In the genomic region with DNA sequence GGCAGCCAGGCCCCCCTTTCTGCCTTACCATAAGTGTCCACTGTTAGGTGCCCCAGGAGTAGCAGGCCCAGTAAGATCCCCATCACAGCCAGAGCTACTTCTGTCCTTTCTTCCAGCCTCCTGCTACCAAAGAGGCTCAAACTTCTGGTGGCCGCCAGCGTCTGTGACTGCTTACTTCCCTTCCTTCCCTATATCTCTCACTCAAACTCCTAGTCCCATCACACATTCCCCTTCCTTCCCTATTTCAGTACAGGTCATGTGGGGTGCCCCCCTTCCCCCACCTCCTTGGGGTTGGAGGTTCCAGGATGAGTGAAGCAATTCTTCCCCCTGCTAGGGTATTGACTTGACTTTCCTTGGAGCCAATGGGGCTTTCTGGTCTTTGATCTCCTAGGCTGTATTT, we compare ENCODE assay signal across 18 cellular contexts. TPM values are rescaled to one million over a fixed set of nuclear protein-coding genes. Genes with fewer than 3 reads are reported as not detected.
DNase-seq lines count a peak whose midpoint lies in the region; ATAC-seq and TF ChIP-seq lines count a peak whose summit lies in the region.
"Had no signal": no experiment of that assay in that cellular context is flagged by ENCODE, and none has a peak within 500 bp of the region (broad histone marks: within the 10 kb centered on the region; RNA-seq: fewer than 3 reads in every experiment).

A gene with protein sequence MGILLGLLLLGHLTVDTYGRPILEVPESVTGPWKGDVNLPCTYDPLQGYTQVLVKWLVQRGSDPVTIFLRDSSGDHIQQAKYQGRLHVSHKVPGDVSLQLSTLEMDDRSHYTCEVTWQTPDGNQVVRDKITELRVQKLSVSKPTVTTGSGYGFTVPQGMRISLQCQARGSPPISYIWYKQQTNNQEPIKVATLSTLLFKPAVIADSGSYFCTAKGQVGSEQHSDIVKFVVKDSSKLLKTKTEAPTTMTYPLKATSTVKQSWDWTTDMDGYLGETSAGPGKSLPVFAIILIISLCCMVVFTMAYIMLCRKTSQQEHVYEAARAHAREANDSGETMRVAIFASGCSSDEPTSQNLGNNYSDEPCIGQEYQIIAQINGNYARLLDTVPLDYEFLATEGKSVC (minus strand): TSS at position 165 of the 400 bp plus-strand sequence. CDS start 82 bp downstream, at position 83.

- H3K36me3 ChIP-seq in gastroesophageal sphincter, result no peaks in the 10 kb centered on the region
- H3K36me3 ChIP-seq in mucosa of descending colon (ENCODE audit: low read depth), result no peaks in the 10 kb centered on the region
- H3K36me3 ChIP-seq in thymus (ENCODE audit: control insufficient read depth, insufficient read depth), result no peaks in the 10 kb centered on the region

- TF ChIP-seq CTCF in gastroesophageal sphincter (IDR thresholded peaks at IDR 0.05) (no peak), mucosa of descending colon (IDR thresholded peaks at IDR 0.05) (no peak)

- in situ Hi-C loops in KBM-7 (cut with MboI; ENCODE audit: low pct_unique_long_range_greater_than_20kb, low sequenced_read_pairs), result no loop called here

- H3K4me1 ChIP-seq in gastroesophageal sphincter, result no peaks in the 10 kb centered on the region
- no peaks in the 10 kb centered on the region for H3K4me1 ChIP-seq in mucosa of descending colon (ENCODE audit: low read depth)
- no peaks in the 10 kb centered on the region for H3K4me1 ChIP-seq in thymus (ENCODE audit: control insufficient read depth, insufficient read depth, low read length)

- peak within 1 kb of the TSS in 1 of 2 donors; percentile 20 for H3K4me3 ChIP-seq in gastroesophageal sphincter
- no peak within 1 kb of the TSS for H3K4me3 ChIP-seq in mucosa of descending colon
- H3K4me3 ChIP-seq in thymus (ENCODE audit: low read length), result no peak within 1 kb of the TSS

- H3K27me3 ChIP-seq in gastroesophageal sphincter, result no peaks in the 10 kb centered on the region
- no peaks in the 10 kb centered on the region for H3K27me3 ChIP-seq in thymus (ENCODE audit: control insufficient read depth, insufficient read depth)

- no peak for TF ChIP-seq POLR2A in gastroesophageal sphincter (IDR thresholded peaks at IDR 0.05)

- 60 to 92% methylated on average over 2 of the region's 2 CpGs for WGBS in gastroesophageal sphincter (ENCODE audit: low coverage in 1 of 2), 2 donors
- 93% methylated on average over 2 of the region's 2 CpGs for WGBS in thymus

- peak; percentile 60 for ATAC-seq in gastroesophageal sphincter
- ATAC-seq in mucosa of descending colon, result peak; percentile 18
- no peak for ATAC-seq in HG03108 (IDR thresholded peaks at IDR 0.05; ENCODE audit: unreplicated experiment)
- ATAC-seq: Panc1 had no signal

- intact Hi-C loops in mucosa of descending colon (cut with DNase I, micrococcal nuclease), result no loop called here

- no peaks in the 10 kb centered on the region for H3K9me3 ChIP-seq in gastroesophageal sphincter
- H3K9me3 ChIP-seq in mucosa of descending colon, result no peaks in the 10 kb centered on the region
- H3K9me3 ChIP-seq in thymus (ENCODE audit: control insufficient read depth), result no peaks in the 10 kb centered on the region

- DNase-seq in KBM-7 (peak; percentile 63), mucosa of descending colon (no peak), germinal center (ENCODE audit: low spot score) (no peak), NCI-H2029 (lab: John Stamatoyannopoulos, UW) (no peak), T1000 (lab: John Stamatoyannopoulos, UW) (no peak)
- DNase-seq: activated CD8-positive, alpha-beta memory T cell treated with anti-CD3 and anti-CD28 coated beads for 24 hours; COR-L47; HCEC 1CT; islet precursor cell; MV-4-11; posterior cingulate gyrus had no signal

- TF ChIP-seq EP300 in gastroesophageal sphincter (IDR thresholded peaks at IDR 0.05), result no peak

- H3K27ac ChIP-seq in gastroesophageal sphincter, result no peak within 1 kb of the TSS
- no peak within 1 kb of the TSS for H3K27ac ChIP-seq in thymus (ENCODE audit: low read depth)
- H3K27ac ChIP-seq: epithelial cell of prostate, VCaP had no signal

RNA-seq across cellular contexts. Expression of the gene that starts here (rescaled TPM):
- 100 to 1,000 TPM in 2 of 4 donors, 10 to 100 TPM in 2; 22.3 to 253 (median 97.0) TPM for total RNA-seq in gastroesophageal sphincter
- 10 to 100 TPM in 2 of 3 donors, 1 to 10 TPM in 1; 7.3 to 80.5 (median 79.9) TPM for total RNA-seq in mucosa of descending colon
- 23.3 TPM for polyA plus RNA-seq in thymus
- total RNA-seq: myocyte had no signal
